In the genomic region with DNA sequence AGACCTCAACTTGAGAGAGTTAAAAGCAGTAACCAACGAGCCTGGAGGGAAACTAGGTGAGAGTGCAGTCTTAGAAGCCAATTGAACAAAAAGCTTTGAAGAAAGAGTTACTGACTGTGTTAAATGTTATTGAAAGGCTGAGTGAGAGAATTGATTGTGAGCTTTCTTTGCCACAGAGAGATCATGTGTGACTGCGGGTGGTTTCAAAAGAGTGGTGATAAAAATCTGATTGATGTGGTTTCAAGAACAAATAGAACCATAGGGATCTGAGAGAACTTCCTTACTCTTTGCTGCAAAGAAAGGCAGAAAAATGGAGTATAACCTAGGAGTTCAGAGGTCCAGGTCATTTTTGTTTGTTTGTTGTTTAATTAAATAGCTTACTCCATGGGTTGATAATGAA, we compare ENCODE assay signal across 17 cellular contexts.
"Had no signal": no experiment of that assay in that cellular context is flagged by ENCODE, and none has a peak within 500 bp of the region (broad histone marks: within the 10 kb centered on the region; RNA-seq: fewer than 3 reads in every experiment).

No MANE protein-coding gene starts in this region.

- ATAC-seq: activated naive CD4-positive, alpha-beta T cell treated with anti-CD3 and anti-CD28 coated beads, Interleukin-2, amount 50 U/mL, for 72 hours; heart right ventricle; left ventricle myocardium superior; stimulated activated effector memory CD8-positive, alpha-beta T cell treated with anti-CD3 and anti-CD28 coated beads, Interleukin-12 subunit alpha, Interleukin-12 subunit beta, amount 100 ng/mL, for 72 hours had no signal

- H3K9me3 ChIP-seq: adrenal gland, esophagus squamous epithelium, heart right ventricle, sigmoid colon, testis, upper lobe of left lung had no signal

- H3K27me3 ChIP-seq: adrenal gland, esophagus squamous epithelium, heart right ventricle, sigmoid colon, testis, upper lobe of left lung had no signal

- H3K4me1 ChIP-seq: adrenal gland, heart right ventricle, sigmoid colon, testis, upper lobe of left lung had no signal

- H3K4me3 ChIP-seq: adrenal gland, esophagus squamous epithelium, heart right ventricle, sigmoid colon, testis, upper lobe of left lung had no signal

- H3K36me3 ChIP-seq: adrenal gland, esophagus squamous epithelium, heart right ventricle, sigmoid colon, upper lobe of left lung, WERI-Rb-1 had no signal

- DNase-seq: activated CD4-positive, alpha-beta T cell treated with anti-CD3 and anti-CD28 coated beads, Interleukin-2, amount 50 U/mL, for 48 hours; activated gamma-delta T cell treated with Interleukin-2 at 50 U/mL for 16 hours; activated T-cell treated with anti-CD3 and anti-CD28 coated beads for 4 hours; adrenal gland; dermis blood vessel endothelial cell; effector memory CD4-positive, alpha-beta T cell; esophagus squamous epithelium; heart right ventricle; kidney glomerular epithelial cell; left ventricle myocardium superior; sigmoid colon; stimulated activated CD4-positive, alpha-beta T cell treated with anti-CD3 and anti-CD28 coated beads, Interleukin-4, amount 100 ng/mL, for 24 hours; testis; upper lobe of left lung; WERI-Rb-1 had no signal

- H3K27ac ChIP-seq: adrenal gland, esophagus squamous epithelium, heart right ventricle, sigmoid colon, testis, upper lobe of left lung, WERI-Rb-1 had no signal
